In the genomic region with DNA sequence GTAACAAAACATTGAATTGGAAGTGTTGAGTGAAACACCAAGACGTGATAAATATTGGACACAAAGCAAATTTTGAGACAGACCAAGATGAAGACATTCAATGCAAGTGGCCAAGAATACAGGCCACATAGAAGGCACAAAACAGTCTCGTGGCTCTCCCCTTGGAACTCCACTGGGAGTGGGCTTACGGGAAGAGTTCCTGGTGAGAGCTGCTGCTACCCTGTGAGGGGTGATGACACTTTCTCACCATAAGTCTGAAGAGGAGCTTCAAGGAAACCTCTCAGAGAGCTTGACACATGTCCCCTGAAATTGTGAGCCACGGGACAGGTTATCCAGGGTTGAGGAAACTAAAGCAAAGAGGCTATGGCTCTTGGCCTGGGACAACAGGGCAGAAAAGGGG, we compare ENCODE assay signal across 27 cellular contexts. TPM values are rescaled to one million over a fixed set of nuclear protein-coding genes. Genes with fewer than 3 reads are reported as not detected.
"Had no signal": no experiment of that assay in that cellular context is flagged by ENCODE, and none has a peak within 500 bp of the region (broad histone marks: within the 10 kb centered on the region; RNA-seq: fewer than 3 reads in every experiment).

No MANE protein-coding gene starts in this region.

- H3K36me3 ChIP-seq: colonic mucosa, gastroesophageal sphincter, heart left ventricle, left lung, lower lobe of right lung had no signal

- ATAC-seq: effector memory CD8-positive, alpha-beta T cell; esophagus mucosa; foreskin keratinocyte; gastroesophageal sphincter; heart left ventricle; left cardiac atrium; left lung; left ventricle myocardium superior; lower lobe of right lung had no signal

- H3K27me3 ChIP-seq: colonic mucosa, foreskin keratinocyte, gastroesophageal sphincter, heart left ventricle, left lung had no signal

- H3K4me3 ChIP-seq: colonic mucosa, gastroesophageal sphincter, heart left ventricle, left lung, lower lobe of right lung, mucosa of descending colon had no signal

- DNase-seq: colonic mucosa; cortex of kidney; effector CD8-positive, alpha-beta T cell; effector memory CD8-positive, alpha-beta T cell; endodermal cell; erythroblast; foreskin keratinocyte; heart left ventricle; hippocampal formation; left cardiac atrium; left lung; left ventricle myocardium superior; lower lobe of right lung; mesenchymal stem cell; mucosa of descending colon; naive B cell had no signal

- H3K9me3 ChIP-seq: colonic mucosa, gastroesophageal sphincter, left lung, lower lobe of right lung, mucosa of descending colon had no signal

- H3K27ac ChIP-seq: colonic mucosa, epithelial cell of prostate, foreskin keratinocyte, gastroesophageal sphincter, heart left ventricle, left lung, lower lobe of right lung had no signal

- H3K4me1 ChIP-seq: colonic mucosa had no signal

RNA-seq across cellular contexts. Expression of a gene that starts 48.6 kb away (rescaled TPM):
- total RNA-seq: dermis microvascular lymphatic vessel endothelial cell, endodermal cell, esophagus mucosa, fibroblast of lung, fibroblast of villous mesenchyme, foreskin keratinocyte, frontal cortex, left ventricle myocardium superior, lung microvascular endothelial cell, mesothelial cell of epicardium, myocyte had no signal
- polyA plus RNA-seq: fibroblast of lung, keratinocyte had no signal
